ENCODE assay signal across 31 cellular contexts in the genomic region with DNA sequence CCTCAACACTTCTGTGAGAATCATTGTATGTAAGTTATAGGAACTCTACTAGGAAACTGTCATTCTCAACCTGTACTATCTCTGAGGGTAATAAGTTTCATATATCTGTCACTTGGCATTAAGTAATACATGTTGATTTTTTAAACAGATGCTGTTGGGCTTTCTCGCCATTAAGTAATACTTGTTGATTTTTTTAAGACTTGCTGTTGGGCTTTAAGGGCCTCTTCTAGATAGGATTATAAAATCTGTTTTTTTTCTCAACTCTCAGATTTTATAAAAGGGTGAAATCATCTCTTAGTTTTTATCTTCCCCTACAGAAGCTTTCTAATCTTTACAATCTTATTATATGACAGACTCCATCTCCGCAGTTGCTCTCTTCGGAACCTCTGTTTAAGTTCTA. TPM values are rescaled to one million over a fixed set of nuclear protein-coding genes. Genes with fewer than 3 reads are reported as not detected.
"Had no signal": no experiment of that assay in that cellular context is flagged by ENCODE, and none has a peak within 500 bp of the region (broad histone marks: within the 10 kb centered on the region; RNA-seq: fewer than 3 reads in every experiment).

No MANE protein-coding gene starts in this region.

- DNase-seq: activated CD4-positive, alpha-beta T cell treated with anti-CD3 and anti-CD28 coated beads for 48 hours; activated CD4-positive, alpha-beta T cell treated with anti-CD3 and anti-CD28 coated beads, Interleukin-2, amount 50 U/mL, for 48 hours; activated CD8-positive, alpha-beta memory T cell treated with anti-CD3 and anti-CD28 coated beads for 24 hours; activated gamma-delta T cell treated with Interleukin-2 at 50 U/mL for 16 hours; activated naive CD4-positive, alpha-beta T cell treated with anti-CD3 and anti-CD28 coated beads, Interleukin-2, amount 50 U/mL, for 16 hours; activated T-cell treated with anti-CD3 and anti-CD28 coated beads, Interleukin-2, amount 50 U/mL, for 1 hour; amniotic stem cell; central memory CD4-positive, alpha-beta T cell; dermis blood vessel endothelial cell; effector CD4-positive, alpha-beta T cell; hippocampal formation; immature natural killer cell; naive thymus-derived CD4-positive, alpha-beta T cell; pancreas; retina; stimulated activated CD4-positive, alpha-beta T cell treated with anti-CD3 and anti-CD28 coated beads, Interleukin-1b, Interleukin-23, amount 100 ng/mL, for 48 hours; stimulated activated CD4-positive, alpha-beta T cell treated with anti-CD3 and anti-CD28 coated beads, Interleukin-4, amount 100 ng/mL, for 4 hours; stimulated activated CD8-positive, alpha-beta memory T cell treated with anti-CD3 and anti-CD28 coated beads, Interleukin-4, amount 100 ng/mL, for 48 hours; stomach; T-helper 1 cell; thyroid gland; upper lobe of right lung had no signal

- H3K9me3 ChIP-seq: breast epithelium, gastroesophageal sphincter, pancreas, prostate gland, stomach, thyroid gland, upper lobe of right lung had no signal

- H3K4me2 ChIP-seq: smooth muscle cell had no signal

- H3K27ac Mint-ChIP-seq: immature natural killer cell; mesothelial cell of epicardium; naive thymus-derived CD4-positive, alpha-beta T cell; stimulated activated memory B cell treated with anti-CD40 and anti-IgM and Interleukin-4, amounts not matched to agents 10 μg/mL and 1 μg/mL and 100 μg/mL, for 72 hours; T-helper 2 cell treated with Interferon-gamma antibody and Interleukin-4, amounts not matched to agents 5 μg/mL and 100 μg/mL, for 36 hours had no signal

- H3K36me3 ChIP-seq: prostate gland had no signal

- H3K4me3 ChIP-seq: breast epithelium, gastroesophageal sphincter, pancreas, prostate gland, smooth muscle cell, stomach, thyroid gland, upper lobe of right lung had no signal

- H3K9me3 Mint-ChIP-seq: immature natural killer cell; stimulated activated memory B cell treated with anti-CD40 and anti-IgM and Interleukin-4, amounts not matched to agents 10 μg/mL and 1 μg/mL and 100 μg/mL, for 72 hours; T-helper 2 cell treated with Interferon-gamma antibody and Interleukin-4, amounts not matched to agents 5 μg/mL and 100 μg/mL, for 36 hours had no signal

- H3K4me1 ChIP-seq: prostate gland had no signal

- H3K27ac ChIP-seq: breast epithelium, gastroesophageal sphincter, pancreas, prostate gland, stomach, thyroid gland, upper lobe of right lung had no signal

- FAIRE-seq: pancreas had no signal

- ATAC-seq: activated CD4-positive, CD25-positive, alpha-beta regulatory T cell treated with anti-CD3 and anti-CD28 coated beads, Interleukin-2, amount 50 U/mL, for 24 hours; gastroesophageal sphincter; naive thymus-derived CD4-positive, alpha-beta T cell; pancreas; sciatic nerve; stimulated activated memory B cell treated with anti-CD40 and anti-IgM and Interleukin-4, amounts not matched to agents 10 μg/mL and 1 μg/mL and 100 μg/mL, for 72 hours; upper lobe of right lung had no signal

- H3K27me3 ChIP-seq: breast epithelium, gastroesophageal sphincter, pancreas, stomach, thyroid gland, upper lobe of right lung had no signal

- H3K27me3 Mint-ChIP-seq: naive thymus-derived CD4-positive, alpha-beta T cell; stimulated activated memory B cell treated with anti-CD40 and anti-IgM and Interleukin-4, amounts not matched to agents 10 μg/mL and 1 μg/mL and 100 μg/mL, for 72 hours had no signal

- H3K4me3 Mint-ChIP-seq: immature natural killer cell; mesothelial cell of epicardium; stimulated activated memory B cell treated with anti-CD40 and anti-IgM and Interleukin-4, amounts not matched to agents 10 μg/mL and 1 μg/mL and 100 μg/mL, for 72 hours; T-helper 2 cell treated with Interferon-gamma antibody and Interleukin-4, amounts not matched to agents 5 μg/mL and 100 μg/mL, for 36 hours had no signal

RNA-seq across cellular contexts. Expression of a gene that starts 28.8 kb away (rescaled TPM):
- polyA plus RNA-seq: immature natural killer cell; naive thymus-derived CD4-positive, alpha-beta T cell had no signal
